In the genomic region with DNA sequence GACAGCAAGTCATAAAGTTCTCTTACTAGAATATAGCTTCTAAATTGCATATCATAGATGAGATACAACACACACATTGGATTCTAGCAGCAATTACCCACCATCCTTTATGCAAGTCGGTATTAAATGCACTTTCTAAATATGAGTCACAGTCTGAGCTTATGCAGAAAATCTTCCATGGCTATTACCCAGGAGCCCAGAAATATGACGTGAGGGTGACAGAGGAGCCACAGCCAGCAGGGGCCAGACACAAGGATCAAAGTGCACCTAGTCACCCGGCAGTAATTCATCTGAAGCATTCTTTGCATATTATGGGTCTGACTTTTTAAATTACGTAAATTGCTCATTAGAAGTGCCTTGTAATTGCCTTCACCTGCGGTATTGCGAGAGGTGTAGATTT, we compare ENCODE assay signal across 15 cellular contexts.
DNase-seq lines count a peak whose midpoint lies in the region; ATAC-seq, FAIRE-seq and TF ChIP-seq lines count a peak whose summit lies in the region.
"Had no signal": no experiment of that assay in that cellular context is flagged by ENCODE, and none has a peak within 500 bp of the region (broad histone marks: within the 10 kb centered on the region; RNA-seq: fewer than 3 reads in every experiment).

No MANE protein-coding gene starts in this region.

- H3K9me3 Mint-ChIP-seq in activated naive CD4-positive, alpha-beta T cell treated with anti-CD3 and anti-CD28 coated beads, Interleukin-2, amount 10 ng/mL, durations not matched to agents 7 days and 5 days, result no peaks in the 10 kb centered on the region

- H3K4me3 ChIP-seq in mammary epithelial cell (replicated peaks in 1 of 3; ENCODE audit: insufficient read depth in 1 of 3, low read depth in 2 of 3, low read length in 3 of 3), result no peak overlapping the region
- H3K4me3 ChIP-seq: testis had no signal

- H3K27me3 ChIP-seq in mammary epithelial cell (ENCODE audit: insufficient read depth, low read length), result no peaks in the 10 kb centered on the region
- H3K27me3 ChIP-seq: testis had no signal

- intact Hi-C loops in mammary epithelial cell (cut with micrococcal nuclease), result no loop called here

- H3K4me1 Mint-ChIP-seq in activated naive CD4-positive, alpha-beta T cell treated with anti-CD3 and anti-CD28 coated beads, Interleukin-2, amount 10 ng/mL, durations not matched to agents 7 days and 5 days, result no peaks in the 10 kb centered on the region
- H3K4me1 Mint-ChIP-seq: naive thymus-derived CD8-positive, alpha-beta T cell had no signal

- CTCF ChIA-PET in mammary epithelial cell (lab: Charles Lee; ENCODE audit: low non-redundant PET), result no interaction called here
- CTCF ChIA-PET in activated naive CD4-positive, alpha-beta T cell treated with anti-CD3 and anti-CD28 coated beads, Interleukin-2, amount 10 ng/mL, durations not matched to agents 7 days and 5 days (lab: Charles Lee), result no interaction called here

- no peak overlapping the region for H3K4me3 Mint-ChIP-seq in activated naive CD4-positive, alpha-beta T cell treated with anti-CD3 and anti-CD28 coated beads, Interleukin-2, amount 10 ng/mL, durations not matched to agents 7 days and 5 days
- H3K4me3 Mint-ChIP-seq: CD4-positive, alpha-beta T cell; naive thymus-derived CD8-positive, alpha-beta T cell had no signal

- no peaks in the 10 kb centered on the region for H3K36me3 Mint-ChIP-seq in activated naive CD4-positive, alpha-beta T cell treated with anti-CD3 and anti-CD28 coated beads, Interleukin-2, amount 10 ng/mL, durations not matched to agents 7 days and 5 days
- H3K36me3 Mint-ChIP-seq: naive thymus-derived CD8-positive, alpha-beta T cell had no signal

- no peak overlapping the region for H3K4me2 ChIP-seq in mammary epithelial cell (ENCODE audit: insufficient read depth, low read depth, low read length)

- no peaks in the 10 kb centered on the region for H3K79me2 ChIP-seq in mammary epithelial cell (ENCODE audit: insufficient read depth, low read length)

- H3K27me3 Mint-ChIP-seq in activated naive CD4-positive, alpha-beta T cell treated with anti-CD3 and anti-CD28 coated beads, Interleukin-2, amount 10 ng/mL, durations not matched to agents 7 days and 5 days, result peaks cover 4% of the 10 kb centered on the region

- 83% methylated on average over 6 of the region's 6 CpGs for WGBS in mammary epithelial cell (ENCODE audit: low coverage, missing lambda C conversion rate)

- in situ Hi-C loops in mammary epithelial cell (cut with MboI; ENCODE audit: low sequenced_read_pairs in 2 of 2), result no loop called here

- H2AFZ ChIP-seq in mammary epithelial cell (ENCODE audit: low read depth, low read length), result no peak overlapping the region

- no peaks in the 10 kb centered on the region for H4K20me1 ChIP-seq in mammary epithelial cell (ENCODE audit: insufficient read depth, low read length)

- dilution Hi-C loops in mammary epithelial cell (cut with HindIII; ENCODE audit: low sequenced_read_pairs), result no loop called here

- ATAC-seq in GM19467 (IDR thresholded peaks at IDR 0.05; ENCODE audit: unreplicated experiment), result no peak
- ATAC-seq: naive thymus-derived CD8-positive, alpha-beta T cell had no signal

- no peak overlapping the region for H3K9ac ChIP-seq in mammary epithelial cell (ENCODE audit: insufficient read depth, low read length)

- no peaks in the 10 kb centered on the region for H3K36me3 ChIP-seq in mammary epithelial cell (ENCODE audit: insufficient read depth, low read length)

- no peak overlapping the region for H3K27ac Mint-ChIP-seq in activated naive CD4-positive, alpha-beta T cell treated with anti-CD3 and anti-CD28 coated beads, Interleukin-2, amount 10 ng/mL, durations not matched to agents 7 days and 5 days
- H3K27ac Mint-ChIP-seq: CD4-positive, alpha-beta T cell; naive thymus-derived CD8-positive, alpha-beta T cell had no signal

- no peaks in the 10 kb centered on the region for H3K9me3 ChIP-seq in mammary epithelial cell (replicated peaks; ENCODE audit: insufficient read depth, low read length)
- H3K9me3 ChIP-seq: testis had no signal

- H3K4me1 ChIP-seq in mammary epithelial cell (ENCODE audit: insufficient read depth, low read length), result peaks cover 15% of the 10 kb centered on the region
- H3K4me1 ChIP-seq: testis had no signal

- no peak overlapping the region for H3K27ac ChIP-seq in mammary epithelial cell (ENCODE audit: insufficient read depth, low read depth, low read length)
- H3K27ac ChIP-seq: testis had no signal

- BruUV-seq in mammary epithelial cell (replicated peaks; lab: Mats Ljungman, UMichigan), result no TSS peak

- FAIRE-seq in HTR-8/SVneo (lab: Jason Lieb, UNC), result peak; percentile 16
- FAIRE-seq: frontal cortex had no signal

- no peak for TF ChIP-seq CTCF in mammary epithelial cell (conservative IDR thresholded peaks at IDR 0.05 in 1 of 2, IDR thresholded peaks at IDR 0.05 in 1 of 2; ENCODE audit: extremely low read depth in 1 of 2, insufficient read depth in 1 of 2, low read depth in 1 of 2, low read length in 2 of 2)

- DNase-seq in AG08395 (ENCODE audit: low spot score), result peak; percentile 85
- DNase-seq in HTR-8/SVneo (ENCODE audit: insufficient read length, low spot score), result peak; percentile 68
- DNase-seq in mammary epithelial cell, result peak; percentile 10
- peak; percentile 45 for DNase-seq in left kidney (ENCODE audit: low read depth, low spot score)
- no peak for DNase-seq in stimulated activated CD4-positive, alpha-beta T cell treated with anti-CD3 and anti-CD28 coated beads, Interleukin-4, amount 100 ng/mL, for 24 hours
- no peak for DNase-seq in activated naive CD4-positive, alpha-beta T cell treated with anti-CD3 and anti-CD28 coated beads, Interleukin-2, amount 10 ng/mL, durations not matched to agents 7 days and 5 days
- no peak for DNase-seq in NCI-H128 (lab: John Stamatoyannopoulos, UW; ENCODE audit: unreplicated experiment)
- DNase-seq: activated CD4-positive, alpha-beta T cell treated with anti-CD3 and anti-CD28 coated beads for 1 hour; activated naive CD4-positive, alpha-beta T cell treated with anti-CD3 and anti-CD28 coated beads, Interleukin-2, amount 50 U/mL, for 16 hours; CD4-positive, alpha-beta T cell; naive thymus-derived CD8-positive, alpha-beta T cell; NCI-H1092 treated with DMSO at 0.1 percent for 48 hours; testis had no signal

Comparison
In these comparisons a context has a peak if more than half of its experiments do, and no peak if none do; other contexts are left out.
1. DNase-seq: peak in AG08395 (single experiment), HTR-8/SVneo (single experiment), mammary epithelial cell (single experiment) and left kidney (single experiment); none in stimulated activated CD4-positive, alpha-beta T cell treated with anti-CD3 and anti-CD28 coated beads, Interleukin-4, amount 100 ng/mL, for 24 hours (single experiment), activated naive CD4-positive, alpha-beta T cell treated with anti-CD3 and anti-CD28 coated beads, Interleukin-2, amount 10 ng/mL, durations not matched to agents 7 days and 5 days (single experiment) and NCI-H128 (single experiment).